ENCODE assay signal across 8 cellular contexts in genomic region chr18:77133920-77134496, GRCh38. TPM values are rescaled to one million over a fixed set of nuclear protein-coding genes. Genes with fewer than 3 reads are reported as not detected.
DNase-seq lines count a peak whose midpoint lies in the region; ATAC-seq and TF ChIP-seq lines count a peak whose summit lies in the region.

No MANE protein-coding gene starts in this region.

- in situ Hi-C loops in gastrocnemius medialis (cut with MboI; ENCODE audit: low sequenced_read_pairs in 4 of 4): loop anchor here in 1 of 4 donors (10.0 kb wide), 1 partner anchor 69 kb away; no protein-coding TSS in a partner anchor

- H3K4me3 ChIP-seq in AG10803 (ENCODE audit: low read length): no peak overlapping the region
- no peak overlapping the region for H3K4me3 ChIP-seq in PC-3 (ENCODE audit: low read length)
- H3K4me3 ChIP-seq in gastrocnemius medialis: peak overlapping the region; percentile 76 to 92 (median 87)

- peak overlapping the region; percentile 75 for H3K4me3 Mint-ChIP-seq in endothelial cell (ENCODE audit: unreplicated experiment)

- no peak overlapping the region for H2AFZ ChIP-seq in PC-3 (ENCODE audit: low read length)

- no peak overlapping the region for H3K27ac ChIP-seq in PC-3 (ENCODE audit: low read length)
- H3K27ac ChIP-seq in gastrocnemius medialis: peak overlapping the region; percentile 92 to 98 (median 95)

- H3K36me3 ChIP-seq in PC-3 (ENCODE audit: low read depth, low read length) (peaks cover 8% of the 10 kb centered on the region; the same call in 1 of the 2 replicates), gastrocnemius medialis (no peaks in the 10 kb centered on the region)

- H3K27me3 ChIP-seq in PC-3 (ENCODE audit: low read length): no peaks in the 10 kb centered on the region
- H3K27me3 ChIP-seq in gastrocnemius medialis: no peaks in the 10 kb centered on the region

- no peaks in the 10 kb centered on the region for H3F3A ChIP-seq in PC-3 (ENCODE audit: low read length, unreplicated experiment)

- no peaks in the 10 kb centered on the region for H3K9me3 ChIP-seq in PC-3 (ENCODE audit: low read length)
- H3K9me3 ChIP-seq in gastrocnemius medialis: no peaks in the 10 kb centered on the region

- peaks cover 16% of the 10 kb centered on the region for H4K20me1 ChIP-seq in PC-3 (ENCODE audit: low read length)

- H3K27me3 Mint-ChIP-seq in endothelial cell (ENCODE audit: unreplicated experiment): peaks cover 14% of the 10 kb centered on the region

- intact Hi-C loops in PC-3 (cut with micrococcal nuclease): loop anchor here (2.0 kb wide), 1 partner anchor 75 kb away; no protein-coding TSS in a partner anchor
- intact Hi-C loops in gastrocnemius medialis (cut with DNase I; ENCODE audit: low total_unique reads): loop anchor here (1.0 to 10.0 kb wide), 5 partner anchors 71 to 639 kb away; partner anchors contain the start of gene ZNF516

- H3K79me2 ChIP-seq in PC-3 (ENCODE audit: low read length): peaks cover 35% of the 10 kb centered on the region

- peak overlapping the region; percentile 99; the same call in 1 of the 2 replicates for H3K4me2 ChIP-seq in PC-3 (ENCODE audit: low read length)

- no peak overlapping the region for H3K27ac Mint-ChIP-seq in endothelial cell (ENCODE audit: unreplicated experiment)

- 0 out of 2 replicates have a peak, but pooled peaks have one; percentile 3 for TF ChIP-seq CTCF in AG10803 (conservative IDR thresholded peaks at IDR 0.05; ENCODE audit: low read length)
- peak; percentile 10 for TF ChIP-seq CTCF in GM20000 (IDR thresholded peaks at IDR 0.05; ENCODE audit: extremely low read depth, missing control alignments)
- TF ChIP-seq CTCF in PC-3 (conservative IDR thresholded peaks at IDR 0.05; ENCODE audit: low read depth, low read length): no peak
- no peak for TF ChIP-seq CTCF in endothelial cell (IDR thresholded peaks at IDR 0.05; ENCODE audit: unreplicated experiment)
- TF ChIP-seq CTCF in gastrocnemius medialis (IDR thresholded peaks at IDR 0.05 in 4 of 5, conservative IDR thresholded peaks at IDR 0.05 in 1 of 5): peak in 4 of 5 experiments; percentile 25 to 45 (median 31)

- H3K9ac ChIP-seq in PC-3 (ENCODE audit: low read length): no peak overlapping the region

- POLR2A ChIA-PET in PC-3 (lab: Charles Lee; ENCODE audit: unreplicated experiment): interaction anchor here (0.6 kb wide), 1 partner anchor 37 kb away, joined by 3 read pairs; no protein-coding TSS in a partner anchor

- H3K4me1 ChIP-seq in PC-3 (ENCODE audit: insufficient read depth, low read length) (peaks cover 28% of the 10 kb centered on the region), gastrocnemius medialis (peaks cover 30 to 36% of the 10 kb centered on the region in 2 donors)

- ATAC-seq in PC-3: no peak
- ATAC-seq in gastrocnemius medialis: peak; percentile 27 to 34
- no peak for ATAC-seq in HG02870 (IDR thresholded peaks at IDR 0.05; ENCODE audit: unreplicated experiment)

- CTCF ChIA-PET in PC-3 (lab: Charles Lee): interaction anchor here (0.6 kb wide), 1 partner anchor 11 kb away, joined by 3 read pairs; no protein-coding TSS in a partner anchor

- peaks cover 4% of the 10 kb centered on the region for H3K36me3 Mint-ChIP-seq in endothelial cell (ENCODE audit: low read depth, unreplicated experiment)

- H3K9me3 Mint-ChIP-seq in endothelial cell (ENCODE audit: unreplicated experiment): peaks cover 5% of the 10 kb centered on the region

- BruUV-seq in PC-3 (replicated peaks; lab: Mats Ljungman, UMichigan): no TSS peak

- no peak for TF ChIP-seq POLR2A in gastrocnemius medialis (IDR thresholded peaks at IDR 0.05)

- no peaks in the 10 kb centered on the region for H3K9me2 ChIP-seq in PC-3 (replicated peaks; ENCODE audit: low read length)

- DNase-seq in AG10803 (ENCODE audit: low read depth): peak; percentile 38
- DNase-seq in GM20000 (ENCODE audit: low spot score): no peak
- no peak for DNase-seq in PC-3
- DNase-seq in endothelial cell (ENCODE audit: low spot score): no peak
- peak; percentile 68 to 81 for DNase-seq in gastrocnemius medialis
- no peak for DNase-seq in NCI-H526 (lab: John Stamatoyannopoulos, UW)
- DNase-seq in HPDE6-E6E7 (ENCODE audit: extremely low spot score): no peak

- H3K4me1 Mint-ChIP-seq in endothelial cell (ENCODE audit: unreplicated experiment): peaks cover 14% of the 10 kb centered on the region

RNA-seq across cellular contexts. Expression of gene MBP, which starts 1.4 kb away (rescaled TPM):
- total RNA-seq in PC-3 (2014; rRNA removed): 34.2 and 47.4 TPM in 2 replicates
- total RNA-seq in endothelial cell (ENCODE audit: unreplicated experiment): 9.7 TPM
- total RNA-seq in gastrocnemius medialis: 10 to 100 TPM; 28.6 to 55.0 (median 50.4) TPM

Comparison
In these comparisons a context has a peak if more than half of its experiments do, and no peak if none do; other contexts are left out.
1. DNase-seq: peak in AG10803 (single experiment) and gastrocnemius medialis (2 of 2); none in GM20000 (single experiment), PC-3 (single experiment), endothelial cell (single experiment), NCI-H526 (0 of 2) and HPDE6-E6E7 (single experiment).
2. H3K4me3 ChIP-seq: peak in gastrocnemius medialis (4 of 4); none in AG10803 (single experiment) and PC-3 (single experiment).
3. CTCF ChIP-seq: peak in AG10803 (single experiment), GM20000 (single experiment) and gastrocnemius medialis (4 of 5); none in PC-3 (single experiment) and endothelial cell (single experiment).
4. ATAC-seq: peak in gastrocnemius medialis (2 of 2); none in PC-3 (single experiment) and HG02870 (single experiment).